1 cellular context compared by ENCODE assay signal in the genomic region with DNA sequence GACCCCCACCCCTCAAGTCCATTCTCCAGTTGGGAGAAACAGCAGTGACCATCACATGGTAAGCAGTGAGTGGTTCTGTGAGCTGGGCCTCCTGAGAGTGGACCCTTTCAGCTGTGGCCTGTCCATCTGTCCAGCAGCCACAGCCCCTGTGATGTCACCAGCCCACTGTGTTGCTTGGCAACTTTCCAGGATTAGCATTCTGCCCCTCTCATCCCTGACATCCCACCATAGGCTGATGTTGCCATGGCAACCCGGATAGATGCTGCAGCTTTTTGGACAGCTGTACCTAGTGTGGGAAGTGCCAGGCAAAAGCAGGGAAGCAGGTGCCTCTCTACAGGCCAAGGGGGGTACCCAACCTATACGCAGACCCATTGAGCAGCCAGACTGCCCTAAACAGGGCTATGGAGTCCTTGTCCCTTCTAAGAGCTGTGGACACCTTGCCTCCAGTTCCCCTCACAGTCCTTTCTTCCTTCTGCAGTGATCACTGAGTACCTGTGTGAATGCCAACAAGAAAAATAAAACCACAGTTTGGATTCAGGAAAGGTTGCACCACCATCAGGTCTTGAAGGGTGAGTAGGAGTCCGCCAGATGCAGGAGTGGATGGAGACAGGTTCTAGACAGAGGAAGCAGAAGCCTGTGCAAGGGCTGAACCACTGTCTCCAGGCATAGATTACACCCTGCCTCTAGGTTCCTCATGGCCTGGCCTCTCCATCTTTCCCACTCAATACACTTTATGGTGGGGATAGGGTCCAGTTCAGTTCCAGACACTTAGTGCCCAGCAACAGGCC.
TF ChIP-seq lines count a peak whose summit lies in the region.

A gene (plus strand): TSS at position 343 of the 788 bp plus-strand sequence. CDS start 6,124 bp downstream, outside the sequence.

TF ChIP-seq in WTC11, 78 proteins besides CTCF, POLR2A, EP300 and RAD21 (continued from another document):
- TF ChIP-seq, protein P1, sequence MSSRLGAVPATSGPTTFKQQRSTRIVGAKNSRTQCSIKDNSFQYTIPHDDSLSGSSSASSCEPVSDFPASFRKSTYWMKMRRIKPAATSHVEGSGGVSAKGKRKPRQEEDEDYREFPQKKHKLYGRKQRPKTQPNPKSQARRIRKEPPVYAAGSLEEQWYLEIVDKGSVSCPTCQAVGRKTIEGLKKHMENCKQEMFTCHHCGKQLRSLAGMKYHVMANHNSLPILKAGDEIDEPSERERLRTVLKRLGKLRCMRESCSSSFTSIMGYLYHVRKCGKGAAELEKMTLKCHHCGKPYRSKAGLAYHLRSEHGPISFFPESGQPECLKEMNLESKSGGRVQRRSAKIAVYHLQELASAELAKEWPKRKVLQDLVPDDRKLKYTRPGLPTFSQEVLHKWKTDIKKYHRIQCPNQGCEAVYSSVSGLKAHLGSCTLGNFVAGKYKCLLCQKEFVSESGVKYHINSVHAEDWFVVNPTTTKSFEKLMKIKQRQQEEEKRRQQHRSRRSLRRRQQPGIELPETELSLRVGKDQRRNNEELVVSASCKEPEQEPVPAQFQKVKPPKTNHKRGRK (CRISPR knock-in tag; IDR thresholded peaks at IDR 0.05; ENCODE audit: borderline replicate concordance), result no peak
- no peak for TF ChIP-seq GABPB1 (CRISPR knock-in tag; IDR thresholded peaks at IDR 0.05)
- TF ChIP-seq GTF2I (CRISPR knock-in tag; conservative IDR thresholded peaks at IDR 0.05), result no peak
- TF ChIP-seq JUN (CRISPR knock-in tag; IDR thresholded peaks at IDR 0.05), result no peak
